14 cellular contexts compared by ENCODE assay signal in genomic region chr10:79457256-79457785, GRCh38. TPM values are rescaled to one million over a fixed set of nuclear protein-coding genes. Genes with fewer than 3 reads are reported as not detected.
DNase-seq lines count a peak whose midpoint lies in the region; ATAC-seq and FAIRE-seq lines count a peak whose summit lies in the region.
"Had no signal": no experiment of that assay in that cellular context is flagged by ENCODE, and none has a peak within 500 bp of the region (broad histone marks: within the 10 kb centered on the region; RNA-seq: fewer than 3 reads in every experiment).

No MANE protein-coding gene starts in this region.

- FAIRE-seq in RCC 7860 (lab: Jason Lieb, UNC), result peak; percentile 86
- FAIRE-seq: A204.1 had no signal

- peak; percentile 62 for DNase-seq in Caki2 (ENCODE audit: low read depth)
- peak; percentile 75 for DNase-seq in RCC 7860 (ENCODE audit: low spot score)
- DNase-seq in kidney glomerular epithelial cell (lab: John Stamatoyannopoulos, UW), result peak; percentile 39
- DNase-seq in renal cortical epithelial cell (ENCODE audit: low read depth), result peak; percentile 86
- DNase-seq in HuH-7.5 (ENCODE audit: low spot score), result no peak
- no peak for DNase-seq in ureter (ENCODE audit: low spot score)
- DNase-seq: BE2C, Calu3, DMS 273 treated with DMSO at 0.1 percent for 48 hours, H7 had no signal

- ATAC-seq in GM18867 (IDR thresholded peaks at IDR 0.05; ENCODE audit: unreplicated experiment), result no peak
- ATAC-seq: GM23338 had no signal

- in situ Hi-C loops in Caki2 (cut with HindIII; ENCODE audit: low pct_unique_long_range_greater_than_20kb, low sequenced_read_pairs), result no loop called here

RNA-seq across cellular contexts. Expression of gene ZCCHC24, which starts 11.9 kb away (rescaled TPM):
- total RNA-seq in Caki2 (2014; rRNA removed; shearing (Covaris generic); ENCODE audit: low replicate concordance), result 3.7 and 5.7 TPM in 2 replicates
- 0.87 and 6.3 TPM in 2 replicates for total RNA-seq in renal cortical epithelial cell
- 33.9 TPM for total RNA-seq in ureter
- total RNA-seq: HT-29 had no signal

RNA-seq across cellular contexts. Expression of gene EIF5AL1, which starts 55.0 kb away (rescaled TPM):
- total RNA-seq in Caki2 (2014; rRNA removed; shearing (Covaris generic); ENCODE audit: low replicate concordance), result 0.09 and 0.24 TPM in 2 replicates
- 0.35 and 0.52 TPM in 2 replicates for total RNA-seq in renal cortical epithelial cell
- 0.94 TPM for total RNA-seq in ureter

Comparison
In these comparisons a context has a peak if more than half of its experiments do, and no peak if none do; other contexts are left out.
1. DNase-seq: peak in Caki2 (single experiment), RCC 7860 (single experiment), kidney glomerular epithelial cell (single experiment) and renal cortical epithelial cell (single experiment); none in HuH-7.5 (single experiment) and ureter (single experiment).